16 cellular contexts compared by ENCODE assay signal in the genomic region with DNA sequence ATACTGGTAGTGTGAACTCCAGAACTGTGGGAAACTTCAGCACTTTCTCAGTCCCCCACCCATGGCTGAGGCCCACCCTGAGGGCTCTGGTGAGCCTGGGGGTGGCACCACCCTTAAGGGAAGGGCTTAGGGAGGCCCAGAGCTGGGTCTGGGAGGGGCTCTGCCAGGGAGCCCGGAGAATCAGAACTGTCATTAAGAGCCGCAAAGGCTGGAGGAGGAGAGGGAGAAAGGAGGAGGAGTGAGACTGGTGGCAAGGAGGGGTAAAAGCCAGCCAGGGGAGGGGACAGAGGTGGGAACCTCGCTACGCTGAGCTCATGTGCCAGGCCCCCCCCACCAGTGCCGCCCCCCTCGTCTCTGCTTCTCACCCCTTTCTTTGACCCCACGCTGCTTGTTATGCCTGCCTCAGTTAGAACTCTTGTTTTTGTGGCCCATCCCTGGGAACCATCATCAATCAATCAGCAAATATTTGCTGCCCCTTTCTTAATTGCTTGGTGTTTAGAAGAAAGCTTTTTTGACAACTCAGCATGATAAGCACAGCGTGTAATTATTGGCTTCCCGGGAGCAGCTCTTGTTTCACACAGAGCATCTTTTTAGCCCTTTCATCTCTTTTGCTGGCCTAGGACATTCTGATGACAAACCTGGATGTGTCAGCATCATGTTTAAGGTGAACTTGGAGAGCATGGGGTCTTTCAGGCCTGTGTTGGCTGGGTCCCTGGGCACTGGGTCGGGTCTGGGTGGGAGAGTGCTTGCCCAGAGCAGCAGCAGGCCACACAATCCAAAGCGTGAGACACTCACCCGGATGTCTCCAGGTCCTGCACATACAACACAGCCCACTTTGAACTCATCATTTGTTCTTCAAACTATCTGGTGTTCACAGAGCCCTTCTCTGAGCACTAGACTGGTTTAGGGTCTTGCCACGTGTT.
DNase-seq lines count a peak whose midpoint lies in the region; ATAC-seq, FAIRE-seq and TF ChIP-seq lines count a peak whose summit lies in the region.
"Had no signal": no experiment of that assay in that cellular context is flagged by ENCODE, and none has a peak within 500 bp of the region (broad histone marks: within the 10 kb centered on the region; RNA-seq: fewer than 3 reads in every experiment).

No MANE protein-coding gene starts in this region.

- H3K36me3 ChIP-seq in HepG2 (replicated peaks in 1 of 2; ENCODE audit: control insufficient read depth in 1 of 2, insufficient read depth in 2 of 2, low read length in 2 of 2) = no peaks in the 10 kb centered on the region
- no peaks in the 10 kb centered on the region for H3K36me3 ChIP-seq in effector memory CD4-positive, alpha-beta T cell (ENCODE audit: control insufficient read depth, insufficient read depth, low read length)

- POLR2A ChIA-PET in HepG2 (lab: Yijun Ruan, JAX) = no interaction called here

- H3K27me3 Mint-ChIP-seq in type B pancreatic cell = no peaks in the 10 kb centered on the region

- peaks cover 4% of the 10 kb centered on the region; the same call in 1 of the 2 replicates for H3K9me3 ChIP-seq in HepG2 (ENCODE audit: low read length)
- H3K9me3 ChIP-seq in effector memory CD4-positive, alpha-beta T cell (ENCODE audit: control insufficient read depth, low read length) = no peaks in the 10 kb centered on the region

- H3K4me2 ChIP-seq in HepG2 (ENCODE audit: low read depth, low read length) = no peak overlapping the region
- H3K4me2 ChIP-seq: PC-9 had no signal

- H3K27ac ChIP-seq in HepG2 (ENCODE audit: extremely low read length, insufficient read depth, low read length) = no peak overlapping the region
- H3K27ac ChIP-seq in effector memory CD4-positive, alpha-beta T cell (ENCODE audit: insufficient read depth, low read length, poor library complexity, severe bottlenecking) = no peak overlapping the region
- H3K27ac ChIP-seq: C4-2B, PC-9 had no signal

- CTCF ChIA-PET in HepG2 (lab: Yijun Ruan, JAX; ENCODE audit: low intra/inter-chr PET ratio, low total read pairs) = no interaction called here

- no peaks in the 10 kb centered on the region for H4K20me1 ChIP-seq in HepG2 (ENCODE audit: insufficient read depth, low read length)

- peaks cover 10% of the 10 kb centered on the region for H3K4me1 Mint-ChIP-seq in type B pancreatic cell (ENCODE audit: unreplicated experiment)

- no peak for TF ChIP-seq RAD21 in HepG2 (CRISPR knock-in tag; IDR thresholded peaks at IDR 0.05)

- no peak for TF ChIP-seq EP300 in HepG2 (IDR thresholded peaks at IDR 0.05; ENCODE audit: low read depth in 2 of 2, low read length in 2 of 2)
- TF ChIP-seq EP300 in HepG2 (CRISPR knock-in tag; IDR thresholded peaks at IDR 0.05; ENCODE audit: borderline replicate concordance) = no peak

- TF ChIP-seq CTCF in HepG2 (CRISPR knock-in tag; IDR thresholded peaks at IDR 0.05) (no peak), type B pancreatic cell (conservative IDR thresholded peaks at IDR 0.05) (no peak), omental fat pad (IDR thresholded peaks at IDR 0.05) (no peak)

- intact Hi-C loops in cardiac septum (cut with DNase I) = no loop called here
- intact Hi-C loops in Right ventricle myocardium superior (cut with DNase I) = no loop called here
- intact Hi-C loops in HepG2 (cut with micrococcal nuclease; ENCODE audit: unreplicated experiment) = no loop called here

- 41% methylated on average over 13 of the region's 13 CpGs for WGBS in HepG2 (ENCODE audit: low lambda C conversion rate)

- no peak overlapping the region for H3K27ac Mint-ChIP-seq in type B pancreatic cell

- DNase-seq in cardiac septum (ENCODE audit: low spot score) (peak; percentile 43), Right ventricle myocardium superior (no peak), NCI-H748 treated with DMSO at 0.1 percent for 48 hours (lab: John Stamatoyannopoulos, UW) (peak; percentile 22), HepG2 (ENCODE audit: low spot score) (no peak), type B pancreatic cell (ENCODE audit: extremely low spot score, unreplicated experiment) (peak; percentile 53), omental fat pad (ENCODE audit: low spot score) (no peak), SKM-1 (lab: John Stamatoyannopoulos, UW; ENCODE audit: unreplicated experiment) (no peak)
- no peak for DNase-seq in effector memory CD4-positive, alpha-beta T cell
- DNase-seq: KG1, NCI-H1048, NCI-H187 treated with DMSO at 0.1 percent for 48 hours, NCI-H2171, NCI-H510A treated with DMSO at 0.1 percent for 48 hours, PC-9 had no signal

- H3K79me2 ChIP-seq in HepG2 (ENCODE audit: insufficient read depth, low read length) = no peaks in the 10 kb centered on the region

- no peak for TF ChIP-seq POLR2A in HepG2 (IDR thresholded peaks at IDR 0.05; ENCODE audit: insufficient read depth in 1 of 2, low read depth in 2 of 2, low read length in 2 of 2)

- no peaks in the 10 kb centered on the region for H3K36me3 Mint-ChIP-seq in type B pancreatic cell

- H3K27me3 ChIP-seq in HepG2 (ENCODE audit: control insufficient read depth in 1 of 2, insufficient read depth in 2 of 2, low read length in 2 of 2) = peaks cover 0 to 18% of the 10 kb centered on the region in 2 experiments; a peak in 3 of 5 replicates
- no peaks in the 10 kb centered on the region for H3K27me3 ChIP-seq in effector memory CD4-positive, alpha-beta T cell (replicated peaks; ENCODE audit: control insufficient read depth, insufficient read depth, low read length, poor library complexity, severe bottlenecking)

- H3K4me3 ChIP-seq in HepG2 (replicated peaks in 1 of 3; ENCODE audit: insufficient read depth in 1 of 3, low read depth in 2 of 3, low read length in 3 of 3) = no peak overlapping the region
- H3K4me3 ChIP-seq in effector memory CD4-positive, alpha-beta T cell (ENCODE audit: insufficient read depth, low read depth, low read length, poor library complexity, severe bottlenecking) = no peak overlapping the region
- H3K4me3 ChIP-seq: PC-9 had no signal

- ATAC-seq in Right ventricle myocardium superior (ENCODE audit: poor library complexity) = no peak
- no peak for ATAC-seq in HepG2
- no peak for ATAC-seq in omental fat pad (ENCODE audit: low FRiP score)

- H2AFZ ChIP-seq in HepG2 (ENCODE audit: low read length) = no peak overlapping the region
- H2AFZ ChIP-seq: PC-9 had no signal

- FAIRE-seq in HepG2 (lab: Jason Lieb, UNC) = no peak
- FAIRE-seq: GM18507 had no signal

- peaks cover 6% of the 10 kb centered on the region for H3K9me3 Mint-ChIP-seq in type B pancreatic cell

- in situ Hi-C loops in HepG2 (cut with HindIII; ENCODE audit: extremely low pct_ligation_motif_present, low pct_unique_long_range_greater_than_20kb) = no loop called here

- peaks cover 11% of the 10 kb centered on the region; the same call in 1 of the 2 replicates for H3K4me1 ChIP-seq in HepG2 (ENCODE audit: insufficient read depth, low read length)
- no peaks in the 10 kb centered on the region for H3K4me1 ChIP-seq in effector memory CD4-positive, alpha-beta T cell (ENCODE audit: control insufficient read depth, insufficient read depth, low read length, poor library complexity, severe bottlenecking)

- BruUV-seq in HepG2 (replicated peaks; lab: Mats Ljungman, UMichigan) = no TSS peak

- no peak overlapping the region for H3K4me3 Mint-ChIP-seq in type B pancreatic cell

- H3K9ac ChIP-seq in HepG2 (ENCODE audit: insufficient read depth, low read depth, low read length) = no peak overlapping the region

TF ChIP-seq in HepG2, 621 proteins besides CTCF, POLR2A, EP300 and RAD21:
- peak; percentile 53 for TF ChIP-seq MAFF (IDR thresholded peaks at IDR 0.05; ENCODE audit: low read depth, low read length)
- TF ChIP-seq, protein P1, sequence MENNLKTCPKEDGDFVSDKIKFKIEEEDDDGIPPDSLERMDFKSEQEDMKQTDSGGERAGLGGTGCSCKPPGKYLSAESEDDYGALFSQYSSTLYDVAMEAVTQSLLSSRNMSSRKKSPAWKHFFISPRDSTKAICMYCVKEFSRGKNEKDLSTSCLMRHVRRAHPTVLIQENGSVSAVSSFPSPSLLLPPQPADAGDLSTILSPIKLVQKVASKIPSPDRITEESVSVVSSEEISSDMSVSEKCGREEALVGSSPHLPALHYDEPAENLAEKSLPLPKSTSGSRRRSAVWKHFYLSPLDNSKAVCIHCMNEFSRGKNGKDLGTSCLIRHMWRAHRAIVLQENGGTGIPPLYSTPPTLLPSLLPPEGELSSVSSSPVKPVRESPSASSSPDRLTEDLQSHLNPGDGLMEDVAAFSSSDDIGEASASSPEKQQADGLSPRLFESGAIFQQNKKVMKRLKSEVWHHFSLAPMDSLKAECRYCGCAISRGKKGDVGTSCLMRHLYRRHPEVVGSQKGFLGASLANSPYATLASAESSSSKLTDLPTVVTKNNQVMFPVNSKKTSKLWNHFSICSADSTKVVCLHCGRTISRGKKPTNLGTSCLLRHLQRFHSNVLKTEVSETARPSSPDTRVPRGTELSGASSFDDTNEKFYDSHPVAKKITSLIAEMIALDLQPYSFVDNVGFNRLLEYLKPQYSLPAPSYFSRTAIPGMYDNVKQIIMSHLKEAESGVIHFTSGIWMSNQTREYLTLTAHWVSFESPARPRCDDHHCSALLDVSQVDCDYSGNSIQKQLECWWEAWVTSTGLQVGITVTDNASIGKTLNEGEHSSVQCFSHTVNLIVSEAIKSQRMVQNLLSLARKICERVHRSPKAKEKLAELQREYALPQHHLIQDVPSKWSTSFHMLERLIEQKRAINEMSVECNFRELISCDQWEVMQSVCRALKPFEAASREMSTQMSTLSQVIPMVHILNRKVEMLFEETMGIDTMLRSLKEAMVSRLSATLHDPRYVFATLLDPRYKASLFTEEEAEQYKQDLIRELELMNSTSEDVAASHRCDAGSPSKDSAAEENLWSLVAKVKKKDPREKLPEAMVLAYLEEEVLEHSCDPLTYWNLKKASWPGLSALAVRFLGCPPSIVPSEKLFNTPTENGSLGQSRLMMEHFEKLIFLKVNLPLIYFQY (CRISPR knock-in tag; IDR thresholded peaks at IDR 0.05; ENCODE audit: borderline replicate concordance) = no peak
- peak; percentile 56 to 60; a peak in 3 of 4 replicates for TF ChIP-seq MAFK (conservative IDR thresholded peaks at IDR 0.05 in 1 of 2, IDR thresholded peaks at IDR 0.05 in 1 of 2; ENCODE audit: low read length in 2 of 2)

Comparison
In these comparisons a context has a peak if more than half of its experiments do, and no peak if none do; other contexts are left out.
1. DNase-seq: peak in cardiac septum (single experiment), NCI-H748 treated with DMSO at 0.1 percent for 48 hours (single experiment) and type B pancreatic cell (single experiment); none in Right ventricle myocardium superior (single experiment), HepG2 (single experiment), omental fat pad (single experiment), effector memory CD4-positive, alpha-beta T cell (0 of 3) and SKM-1 (single experiment).